ENCODE assay signal across 22 cellular contexts in the genomic region with DNA sequence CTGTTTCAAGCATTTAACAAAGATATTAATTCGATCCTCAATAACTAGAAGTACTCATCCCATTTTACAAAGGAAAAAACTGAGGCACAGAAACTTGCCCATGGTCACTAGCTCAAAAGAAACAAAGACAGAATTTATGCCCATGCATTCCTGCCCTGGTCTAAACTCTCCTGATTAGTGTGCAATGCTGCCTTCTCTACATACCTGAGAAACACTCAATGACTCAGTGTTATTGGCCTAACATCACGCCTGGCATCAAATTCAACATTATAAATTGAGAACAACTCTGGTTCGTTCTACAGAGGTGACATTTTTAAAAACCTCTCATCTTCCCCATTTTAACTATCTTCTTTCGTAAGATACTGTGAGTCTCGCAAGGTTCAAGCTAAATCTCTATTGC. TPM values are rescaled to one million over a fixed set of nuclear protein-coding genes. Genes with fewer than 3 reads are reported as not detected.
DNase-seq lines count a peak whose midpoint lies in the region; ATAC-seq, FAIRE-seq and TF ChIP-seq lines count a peak whose summit lies in the region.
"Had no signal": no experiment of that assay in that cellular context is flagged by ENCODE, and none has a peak within 500 bp of the region (broad histone marks: within the 10 kb centered on the region; RNA-seq: fewer than 3 reads in every experiment).

No MANE protein-coding gene starts in this region.

- no peaks in the 10 kb centered on the region for H3K79me1 ChIP-seq in mesenchymal stem cell (replicated peaks; ENCODE audit: low read length, poor library complexity, severe bottlenecking)

- no peak overlapping the region for H3K4me2 ChIP-seq in mesenchymal stem cell (ENCODE audit: low read length, poor library complexity, severe bottlenecking)

- ATAC-seq in left ventricle myocardium superior, result no peak
- ATAC-seq: heart left ventricle, natural killer cell had no signal

- H4K8ac ChIP-seq in mesenchymal stem cell (ENCODE audit: low read length), result no peak overlapping the region

- H3K18ac ChIP-seq in mesenchymal stem cell (ENCODE audit: low read depth in 1 of 2, low read length in 2 of 2), result no peak overlapping the region

- DNase-seq in left ventricle myocardium inferior, result no peak
- no peak for DNase-seq in left ventricle myocardium superior
- peak; percentile 29 for DNase-seq in cerebellar cortex (ENCODE audit: low spot score)
- DNase-seq in mesenchymal stem cell, result no peak
- DNase-seq in nucleus accumbens (lab: John Stamatoyannopoulos, UW), result no peak
- DNase-seq in activated naive CD4-positive, alpha-beta T cell (lab: John Stamatoyannopoulos, UW), result no peak
- no peak for DNase-seq in small intestine
- no peak for DNase-seq in OCI-M2 (lab: John Stamatoyannopoulos, UW; ENCODE audit: unreplicated experiment)
- DNase-seq: activated CD4-positive, alpha-beta T cell treated with anti-CD3 and anti-CD28 coated beads, Interleukin-2, amount 50 U/mL, for 1 hour; activated CD8-positive, alpha-beta memory T cell treated with anti-CD3 and anti-CD28 coated beads, Interleukin-2, amount 50 U/mL, for 48 hours; activated effector memory CD4-positive, alpha-beta T cell treated with Interleukin-2 at 50 U/mL for 16 hours; effector CD4-positive, alpha-beta T cell; heart left ventricle; immature natural killer cell; mesendoderm; MG63; natural killer cell; NCI-H345; stimulated activated CD8-positive, alpha-beta memory T cell treated with anti-CD3 and anti-CD28 coated beads, Interleukin-4, amount 100 ng/mL, for 48 hours had no signal

- no peak overlapping the region for H2AFZ ChIP-seq in mesenchymal stem cell (ENCODE audit: low read depth, low read length)

- H2BK12ac ChIP-seq in mesenchymal stem cell (ENCODE audit: low read length in 2 of 2), result no peak overlapping the region

- H3K23ac ChIP-seq in mesenchymal stem cell (ENCODE audit: low read length in 2 of 2), result no peak overlapping the region

- 98% methylated on average over 5 of the region's 5 CpGs for WGBS in mesenchymal stem cell
- 54 to 73% (median 61%) methylated on average over 5 of the region's 5 CpGs for WGBS in small intestine, 3 donors

- intact Hi-C loops in left ventricle myocardium inferior (cut with micrococcal nuclease) (loop anchor here (5.0 kb wide), 1 partner anchor 283 kb away; no protein-coding TSS in a partner anchor), left ventricle myocardium superior (cut with micrococcal nuclease) (no loop called here)

- no peak overlapping the region for H3K4ac ChIP-seq in mesenchymal stem cell (ENCODE audit: low read depth in 1 of 2, low read length in 2 of 2)

- no peak overlapping the region for H3K9ac ChIP-seq in mesenchymal stem cell (ENCODE audit: low read length)

- H2BK120ac ChIP-seq in mesenchymal stem cell (ENCODE audit: low read depth, low read length), result no peak overlapping the region

- H2BK5ac ChIP-seq in mesenchymal stem cell (ENCODE audit: low read depth, low read length, poor library complexity, severe bottlenecking), result no peak overlapping the region

- no peak overlapping the region for H3K4me3 ChIP-seq in left ventricle myocardium inferior
- no peak overlapping the region for H3K4me3 ChIP-seq in mesenchymal stem cell (ENCODE audit: insufficient read depth in 1 of 2, low read depth in 1 of 2, low read length in 2 of 2)
- no peak overlapping the region for H3K4me3 ChIP-seq in small intestine (ENCODE audit: low read depth in 1 of 2, low read length in 2 of 2)
- H3K4me3 ChIP-seq: HAP-1, heart left ventricle, MG63 had no signal

- no peak overlapping the region for H4K91ac ChIP-seq in mesenchymal stem cell (ENCODE audit: low read length)

- no peak for TF ChIP-seq CTCF in left ventricle myocardium inferior (IDR thresholded peaks at IDR 0.05; ENCODE audit: borderline replicate concordance)

- H3K27ac ChIP-seq in left ventricle myocardium inferior (replicated peaks) (peak overlapping the region; percentile 94), mesenchymal stem cell (ENCODE audit: low read length, poor library complexity, severe bottlenecking) (peak overlapping the region; percentile 1), small intestine (ENCODE audit: low read depth in 1 of 2, low read length in 1 of 2) (no peak overlapping the region)
- H3K27ac ChIP-seq: C4-2B had no signal

- H3K9me3 ChIP-seq in left ventricle myocardium inferior (replicated peaks) (no peaks in the 10 kb centered on the region), mesenchymal stem cell (ENCODE audit: control insufficient read depth, low read length) (no peaks in the 10 kb centered on the region), small intestine (ENCODE audit: control insufficient read depth, low read depth) (no peaks in the 10 kb centered on the region)
- H3K9me3 ChIP-seq: HAP-1, heart left ventricle, MG63 had no signal

- H3K36me3 ChIP-seq in left ventricle myocardium inferior (no peaks in the 10 kb centered on the region), mesenchymal stem cell (ENCODE audit: control insufficient read depth in 1 of 2, insufficient read depth in 2 of 2, low read depth in 1 of 2, low read length in 2 of 2) (peaks cover 3 to 6% of the 10 kb centered on the region in 2 experiments), small intestine (ENCODE audit: control insufficient read depth in 2 of 2, insufficient read depth in 2 of 2, low read length in 2 of 2) (no peaks in the 10 kb centered on the region)
- H3K36me3 ChIP-seq: HAP-1, heart left ventricle had no signal

- no peak for FAIRE-seq in small intestine (lab: Jason Lieb, UNC)
- FAIRE-seq: GM12892 had no signal

- H3K14ac ChIP-seq in mesenchymal stem cell (ENCODE audit: low read length in 2 of 2), result no peak overlapping the region

- no peaks in the 10 kb centered on the region for H3K27me3 ChIP-seq in left ventricle myocardium inferior (ENCODE audit: low read depth)
- no peaks in the 10 kb centered on the region for H3K27me3 ChIP-seq in mesenchymal stem cell (ENCODE audit: control insufficient read depth in 1 of 2, insufficient read depth in 1 of 2, low read length in 2 of 2)
- H3K27me3 ChIP-seq in small intestine (ENCODE audit: control insufficient read depth in 2 of 2, insufficient read depth in 2 of 2, low read length in 2 of 2), result no peaks in the 10 kb centered on the region
- H3K27me3 ChIP-seq: heart left ventricle, MG63 had no signal

- H2BK15ac ChIP-seq in mesenchymal stem cell (ENCODE audit: low read depth, poor library complexity, severe bottlenecking), result no peak overlapping the region

- H3K4me1 ChIP-seq in left ventricle myocardium inferior (peaks cover 71% of the 10 kb centered on the region), mesenchymal stem cell (ENCODE audit: control insufficient read depth, insufficient read depth, low read depth, low read length) (peaks cover 8% of the 10 kb centered on the region), small intestine (ENCODE audit: control insufficient read depth in 2 of 2, insufficient read depth in 1 of 2, low read depth in 1 of 2, low read length in 1 of 2) (peaks cover 2 to 6% of the 10 kb centered on the region in 2 donors)

- H2AK5ac ChIP-seq in mesenchymal stem cell (ENCODE audit: low read length, severe bottlenecking), result no peak overlapping the region

RNA-seq across cellular contexts. Expression of gene APP, which starts 5.2 kb away (rescaled TPM):
- 332 TPM for total RNA-seq in left ventricle myocardium inferior
- 356 TPM for total RNA-seq in left ventricle myocardium superior
- 698 TPM for polyA plus RNA-seq in mesenchymal stem cell (2013, experiment 1 of 2)
- 694 TPM for polyA plus RNA-seq in mesenchymal stem cell (2013, experiment 2 of 2)
- 100 to 1,000 TPM in 1 of 3 donors, 10 to 100 TPM in 2; 28.6 to 319 (median 32.7) TPM for polyA plus RNA-seq in small intestine

Comparison
In these comparisons a context has a peak if more than half of its experiments do, and no peak if none do; other contexts are left out.
1. H3K27ac ChIP-seq: peak in left ventricle myocardium inferior (single experiment) and mesenchymal stem cell (single experiment); none in small intestine (0 of 2).